15 cellular contexts compared by ENCODE assay signal in the genomic region with DNA sequence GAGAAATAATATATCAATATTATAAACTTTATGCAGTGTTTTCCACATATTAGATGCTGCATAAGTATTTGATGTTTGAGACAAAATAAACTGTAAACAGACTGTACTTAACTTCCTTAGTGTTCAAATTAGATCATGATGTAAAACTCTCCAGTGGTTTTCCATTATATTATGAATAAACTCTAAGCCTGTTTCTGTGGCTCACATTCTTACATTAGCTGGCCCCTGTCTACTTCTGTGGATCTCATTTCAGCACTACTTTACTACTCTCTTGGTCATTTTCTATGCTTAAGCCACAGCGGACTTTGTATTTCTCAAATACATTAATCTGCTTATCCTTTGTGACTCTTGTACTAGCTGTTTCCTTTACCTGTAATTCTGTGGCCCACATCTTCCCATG. TPM values are rescaled to one million over a fixed set of nuclear protein-coding genes. Genes with fewer than 3 reads are reported as not detected.
A peak's percentile ranks its signal among the peaks of the same experiment; 100 is the strongest.
DNase-seq lines count a peak whose midpoint lies in the region; ATAC-seq, FAIRE-seq and TF ChIP-seq lines count a peak whose summit lies in the region.
"Had no signal": no experiment of that assay in that cellular context is flagged by ENCODE, and none has a peak within 500 bp of the region (broad histone marks: within the 10 kb centered on the region; RNA-seq: fewer than 3 reads in every experiment).

No MANE protein-coding gene starts in this region.

- H3K9ac ChIP-seq in SK-N-MC (ENCODE audit: insufficient read length) = peak overlapping the region; percentile 20
- H3K9ac ChIP-seq in muscle layer of colon (ENCODE audit: low read length) = no peak overlapping the region

- no peak for ATAC-seq in HG03175 (IDR thresholded peaks at IDR 0.05; ENCODE audit: unreplicated experiment)
- ATAC-seq: activated T-helper 17 cell treated with anti-CD3 and anti-CD28 coated beads, Interleukin-2, amount 50 U/mL, for 72 hours had no signal

- FAIRE-seq in GM12891 (lab: Jason Lieb, UNC) = no peak
- FAIRE-seq: small intestine had no signal

- H3K4me3 ChIP-seq in SK-N-MC (peak overlapping the region; percentile 9; the same call in 1 of the 2 replicates), muscle layer of colon (ENCODE audit: low read depth in 1 of 2, low read length in 2 of 2) (no peak overlapping the region), skin epidermis (no peak overlapping the region)
- H3K4me3 ChIP-seq: adrenal gland, lung, tibial artery had no signal

- DNase-seq in SK-N-MC (ENCODE audit: low read depth, low spot score) = no peak
- peak; percentile 56 for DNase-seq in dedifferentiated amniotic fluid mesenchymal stem cell (ENCODE audit: extremely low spot score)
- no peak for DNase-seq in NCI-H1048 (lab: John Stamatoyannopoulos, UW)
- DNase-seq in GM12891 (ENCODE audit: insufficient read length, low spot score) = no peak
- DNase-seq: NCI-H1930, NCI-H510A treated with DMSO at 0.1 percent for 48 hours, occipital lobe, small intestine, tibial artery had no signal

- H3K9me3 ChIP-seq in SK-N-MC (ENCODE audit: low read depth, low read length) (peaks cover 7% of the 10 kb centered on the region; the same call in 1 of the 2 replicates), muscle layer of colon (ENCODE audit: low read length) (no peaks in the 10 kb centered on the region)
- H3K9me3 ChIP-seq: adrenal gland, tibial artery had no signal

- TF ChIP-seq POLR2A in GM12891 (IDR thresholded peaks at IDR 0.05; ENCODE audit: low read depth, low read length) = no peak

- H3K36me3 ChIP-seq in SK-N-MC (ENCODE audit: insufficient read depth, low read length) = no peaks in the 10 kb centered on the region
- H3K36me3 ChIP-seq in muscle layer of colon (ENCODE audit: insufficient read depth, low read length) = no peaks in the 10 kb centered on the region
- H3K36me3 ChIP-seq: adrenal gland, tibial artery had no signal

- H3K27me3 ChIP-seq in muscle layer of colon (ENCODE audit: control insufficient read depth in 1 of 2, insufficient read depth in 2 of 2, low read length in 2 of 2) = no peaks in the 10 kb centered on the region
- H3K27me3 ChIP-seq: adrenal gland, tibial artery had no signal

- H3K4me1 ChIP-seq in muscle layer of colon (ENCODE audit: insufficient read depth, low read length) = peaks cover 20% of the 10 kb centered on the region

- H3K27ac ChIP-seq in SK-N-MC = peak overlapping the region; percentile 76
- peak overlapping the region; percentile 53 for H3K27ac ChIP-seq in muscle layer of colon (ENCODE audit: low read depth, low read length)
- peak overlapping the region in 11 of 21 experiments; percentile 1 to 66 (median 51) for H3K27ac ChIP-seq in skin epidermis
- H3K27ac ChIP-seq: tibial artery had no signal

TF ChIP-seq in GM12891, 5 proteins besides CTCF, POLR2A, EP300 and RAD21:
- TF ChIP-seq SPI1 (IDR thresholded peaks at IDR 0.05; ENCODE audit: low read depth, low read length) = no peak
- TF ChIP-seq PAX5 (IDR thresholded peaks at IDR 0.05; ENCODE audit: insufficient read depth, low read length, severe bottlenecking) = no peak
- TF ChIP-seq TAF1 (IDR thresholded peaks at IDR 0.05; ENCODE audit: low read depth, low read length) = no peak
- no peak for TF ChIP-seq POLR2AphosphoS5 (IDR thresholded peaks at IDR 0.05; ENCODE audit: low read depth, low read length)
- no peak for TF ChIP-seq POU2F2 (IDR thresholded peaks at IDR 0.05; ENCODE audit: low read depth, low read length)

RNA-seq across cellular contexts. Expression of a gene that starts 55.6 kb away (rescaled TPM):
- 12.9 TPM for polyA plus RNA-seq in GM12891 (2012; ENCODE audit: low read depth, missing spikeins)
